1 cellular context compared by ENCODE assay signal in genomic region chr6:112145080-112145573, GRCh38.
TF ChIP-seq lines count a peak whose summit lies in the region.

No MANE protein-coding gene starts in this region.

TF ChIP-seq in WTC11, 78 proteins besides CTCF, POLR2A, EP300 and RAD21 (continued from another document):
- TF ChIP-seq HMGXB4 (CRISPR knock-in tag; IDR thresholded peaks at IDR 0.05) (no peak), STAT6 (CRISPR knock-in tag; conservative IDR thresholded peaks at IDR 0.05; ENCODE audit: low read depth) (no peak), CREB1 (CRISPR knock-in tag; IDR thresholded peaks at IDR 0.05) (no peak), NR3C1 (CRISPR knock-in tag; conservative IDR thresholded peaks at IDR 0.05; ENCODE audit: low read depth) (no peak), ZNF671 (CRISPR knock-in tag; IDR thresholded peaks at IDR 0.05) (no peak)
TF ChIP-seq in WTC11: peak in this region for 0.
